In genomic region chr1:21143752-21144151, GRCh38 we compare ENCODE assay signal across 23 cellular contexts.
"Had no signal": no experiment of that assay in that cellular context is flagged by ENCODE, and none has a peak within 500 bp of the region (broad histone marks: within the 10 kb centered on the region; RNA-seq: fewer than 3 reads in every experiment).

No MANE protein-coding gene starts in this region.

- H3K27ac ChIP-seq: colonic mucosa, coronary artery, epithelial cell of prostate, esophagus muscularis mucosa, esophagus squamous epithelium, foreskin keratinocyte, gastrocnemius medialis, gastroesophageal sphincter, heart left ventricle, heart right ventricle had no signal

- H3K9me3 ChIP-seq: colonic mucosa, esophagus muscularis mucosa, esophagus squamous epithelium, gastrocnemius medialis, gastroesophageal sphincter, heart left ventricle, heart right ventricle had no signal

- H3K4me1 ChIP-seq: colonic mucosa had no signal

- DNase-seq: colonic mucosa; cortex of kidney; dermis blood vessel endothelial cell; dorsolateral prefrontal cortex; effector CD4-positive, alpha-beta T cell; effector CD8-positive, alpha-beta T cell; effector memory CD4-positive, alpha-beta T cell; effector memory CD8-positive, alpha-beta T cell; endodermal cell; erythroblast; esophagus squamous epithelium; foreskin fibroblast; foreskin keratinocyte; foreskin melanocyte; gastrocnemius medialis; glutamatergic neuron; head of caudate nucleus; heart left ventricle; heart right ventricle had no signal

- H3K4me3 ChIP-seq: colonic mucosa, coronary artery, dorsolateral prefrontal cortex, esophagus muscularis mucosa, esophagus squamous epithelium, gastrocnemius medialis, gastroesophageal sphincter, heart left ventricle, heart right ventricle had no signal

- H3K27me3 ChIP-seq: colonic mucosa, dorsolateral prefrontal cortex, esophagus muscularis mucosa, esophagus squamous epithelium, foreskin keratinocyte, gastrocnemius medialis, gastroesophageal sphincter, heart left ventricle, heart right ventricle had no signal

- H3K36me3 ChIP-seq: colonic mucosa had no signal
